In genomic region chr20:37081717-37082289, GRCh38 we compare ENCODE assay signal across 9 cellular contexts. TPM values are rescaled to one million over a fixed set of nuclear protein-coding genes. Genes with fewer than 3 reads are reported as not detected.
DNase-seq lines count a peak whose midpoint lies in the region; ATAC-seq, FAIRE-seq and TF ChIP-seq lines count a peak whose summit lies in the region.
"Had no signal": no experiment of that assay in that cellular context is flagged by ENCODE, and none has a peak within 500 bp of the region (broad histone marks: within the 10 kb centered on the region; RNA-seq: fewer than 3 reads in every experiment).

No MANE protein-coding gene starts in this region.

- H3K27me3 ChIP-seq in foreskin keratinocyte (no peaks in the 10 kb centered on the region), transverse colon (no peaks in the 10 kb centered on the region)

- peak; percentile 48 for TF ChIP-seq CTCF in foreskin keratinocyte (conservative IDR thresholded peaks at IDR 0.05)
- TF ChIP-seq CTCF in transverse colon (IDR thresholded peaks at IDR 0.05) = peak in 2 of 5 experiments; percentile 15 to 27

- in situ Hi-C loops in transverse colon (cut with MboI; ENCODE audit: low pct_ligation_motif_present in 1 of 4, low pct_unique_long_range_greater_than_20kb in 1 of 4, low sequenced_read_pairs in 3 of 4) = no loop called here

- no peaks in the 10 kb centered on the region for H3K36me3 ChIP-seq in transverse colon

- no peaks in the 10 kb centered on the region for H3K4me1 ChIP-seq in foreskin keratinocyte
- no peaks in the 10 kb centered on the region for H3K4me1 ChIP-seq in transverse colon

- H3K9me3 ChIP-seq in transverse colon = no peaks in the 10 kb centered on the region

- no peak for ATAC-seq in foreskin keratinocyte
- ATAC-seq in GM18861 (IDR thresholded peaks at IDR 0.05; ENCODE audit: unreplicated experiment) = no peak
- no peak for ATAC-seq in HG03196 (IDR thresholded peaks at IDR 0.05; ENCODE audit: unreplicated experiment)

- H3K27ac ChIP-seq in foreskin keratinocyte (no peak overlapping the region), transverse colon (no peak overlapping the region)

- TF ChIP-seq POLR2A in transverse colon (IDR thresholded peaks at IDR 0.05) = no peak

- no peak for TF ChIP-seq EP300 in transverse colon (IDR thresholded peaks at IDR 0.05; ENCODE audit: low read depth)

- no peak for FAIRE-seq in urothelium cell line (lab: Jason Lieb, UNC)

- peak; percentile 19 for DNase-seq in stimulated activated CD4-positive, alpha-beta T cell treated with anti-CD3 and anti-CD28 coated beads, Interleukin-12 subunit alpha, Interleukin-12 subunit beta, amount 100 ng/mL, for 4 hours
- no peak for DNase-seq in stimulated activated CD4-positive, alpha-beta T cell treated with anti-CD3 and anti-CD28 coated beads, Interleukin-1b, Interleukin-23, amount 100 ng/mL, for 48 hours
- DNase-seq in activated CD4-positive, alpha-beta T cell treated with anti-CD3 and anti-CD28 coated beads for 4 hours = peak; percentile 38 to 57
- DNase-seq in foreskin keratinocyte (no peak), transverse colon (peak; percentile 17), urothelium cell line (ENCODE audit: low spot score) (no peak)
- DNase-seq: NCI-H1048 had no signal

- intact Hi-C loops in transverse colon (cut with DNase I; ENCODE audit: low total_unique reads) = no loop called here

- 87 to 90% methylated on average over 2 to 5 of the region's 5 CpGs for WGBS in transverse colon (ENCODE audit: low coverage in 1 of 2), 2 donors

- no peak overlapping the region for H3K4me3 ChIP-seq in transverse colon

RNA-seq across cellular contexts. Expression of gene RBL1, which starts 14.0 kb away (rescaled TPM):
- total RNA-seq in foreskin keratinocyte (14.5 and 15.1 TPM in 2 replicates), transverse colon (10 to 100 TPM in 1 of 4 donors, 1 to 10 TPM in 3; 1.5 to 11.6 (median 4.9) TPM)
- polyA plus RNA-seq in foreskin keratinocyte = 3.1 and 3.9 TPM in 2 replicates

Comparison
In these comparisons a context has a peak if more than half of its experiments do, and no peak if none do; other contexts are left out.
1. DNase-seq: peak in stimulated activated CD4-positive, alpha-beta T cell treated with anti-CD3 and anti-CD28 coated beads, Interleukin-12 subunit alpha, Interleukin-12 subunit beta, amount 100 ng/mL, for 4 hours (single experiment), activated CD4-positive, alpha-beta T cell treated with anti-CD3 and anti-CD28 coated beads for 4 hours (2 of 2) and transverse colon (single experiment); none in stimulated activated CD4-positive, alpha-beta T cell treated with anti-CD3 and anti-CD28 coated beads, Interleukin-1b, Interleukin-23, amount 100 ng/mL, for 48 hours (single experiment), foreskin keratinocyte (0 of 2) and urothelium cell line (single experiment).